ENCODE assay signal across 6 cellular contexts in the genomic region with DNA sequence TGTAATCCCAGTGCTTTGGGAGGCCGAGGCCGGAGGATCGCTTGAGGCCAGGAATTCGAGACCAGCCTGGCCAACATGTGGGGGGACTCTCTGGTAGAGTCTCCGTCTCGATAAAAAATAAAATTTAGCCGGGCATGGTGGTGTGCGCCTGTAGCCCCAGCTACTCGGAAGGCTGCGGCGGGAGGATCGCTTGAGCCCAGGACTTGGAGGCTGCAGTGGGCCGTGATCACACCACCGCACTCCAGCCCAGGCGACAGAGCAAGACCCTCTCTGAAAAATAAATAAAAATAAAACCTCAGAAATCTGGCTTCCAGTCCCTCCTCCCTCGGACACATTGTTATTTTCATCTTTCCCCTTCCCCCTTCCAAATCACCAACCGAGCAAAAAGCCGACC. TPM values are rescaled to one million over a fixed set of nuclear protein-coding genes. Genes with fewer than 3 reads are reported as not detected.
DNase-seq lines count a peak whose midpoint lies in the region.

No MANE protein-coding gene starts in this region.

- peak overlapping the region; percentile 99 for H3K9ac ChIP-seq in mesenchymal stem cell (ENCODE audit: low read length)

- H3K4ac ChIP-seq in mesenchymal stem cell (ENCODE audit: low read depth in 1 of 2, low read length in 2 of 2): peak overlapping the region in 1 of 2 experiments; percentile 65

- DNase-seq in NCI-H82 (lab: John Stamatoyannopoulos, UW) (peak; percentile 59), NCI-H82 treated with DMSO at 0.1 percent for 48 hours (lab: John Stamatoyannopoulos, UW; ENCODE audit: unreplicated experiment) (no peak), mesenchymal stem cell (no peak), A172 (ENCODE audit: low spot score) (no peak), OCI-M2 (lab: John Stamatoyannopoulos, UW; ENCODE audit: unreplicated experiment) (no peak)
- DNase-seq in activated effector memory CD4-positive, alpha-beta T cell treated with Interleukin-2 at 50 U/mL for 16 hours: peak; percentile 9

- no peaks in the 10 kb centered on the region for H3K27me3 ChIP-seq in mesenchymal stem cell (ENCODE audit: control insufficient read depth in 1 of 2, insufficient read depth in 1 of 2, low read length in 2 of 2)

- peaks cover 20% of the 10 kb centered on the region for H3K4me1 ChIP-seq in mesenchymal stem cell (ENCODE audit: control insufficient read depth, insufficient read depth, low read depth, low read length)

- H3K27ac ChIP-seq in mesenchymal stem cell (ENCODE audit: low read length, poor library complexity, severe bottlenecking): peak overlapping the region; percentile 88

- no peak overlapping the region for H2BK120ac ChIP-seq in mesenchymal stem cell (ENCODE audit: low read depth, low read length)

- peak overlapping the region in 1 of 2 experiments; percentile 42 for H3K18ac ChIP-seq in mesenchymal stem cell (ENCODE audit: low read depth in 1 of 2, low read length in 2 of 2)

- H2BK5ac ChIP-seq in mesenchymal stem cell (ENCODE audit: low read depth, low read length, poor library complexity, severe bottlenecking): no peak overlapping the region

- no peak overlapping the region for H2AFZ ChIP-seq in mesenchymal stem cell (ENCODE audit: low read depth, low read length)

- H3K79me1 ChIP-seq in mesenchymal stem cell (replicated peaks; ENCODE audit: low read length, poor library complexity, severe bottlenecking): peaks cover 33% of the 10 kb centered on the region

- peaks cover 50 to 54% of the 10 kb centered on the region in 2 experiments for H3K36me3 ChIP-seq in mesenchymal stem cell (ENCODE audit: control insufficient read depth in 1 of 2, insufficient read depth in 2 of 2, low read depth in 1 of 2, low read length in 2 of 2)

- H3K9me3 ChIP-seq in mesenchymal stem cell (ENCODE audit: control insufficient read depth, low read length): no peaks in the 10 kb centered on the region

- H3K4me3 ChIP-seq in mesenchymal stem cell (ENCODE audit: insufficient read depth in 1 of 2, low read depth in 1 of 2, low read length in 2 of 2): peak overlapping the region; percentile 75 to 97

- WGBS in mesenchymal stem cell: 5% methylated on average over 18 of the region's 18 CpGs

- no peak overlapping the region for H2BK12ac ChIP-seq in mesenchymal stem cell (ENCODE audit: low read length in 2 of 2)

- H3K14ac ChIP-seq in mesenchymal stem cell (ENCODE audit: low read length in 2 of 2): no peak overlapping the region

- H3K4me2 ChIP-seq in mesenchymal stem cell (ENCODE audit: low read length, poor library complexity, severe bottlenecking): peak overlapping the region; percentile 79

- H2BK15ac ChIP-seq in mesenchymal stem cell (ENCODE audit: low read depth, poor library complexity, severe bottlenecking): no peak overlapping the region

- H4K91ac ChIP-seq in mesenchymal stem cell (ENCODE audit: low read length): no peak overlapping the region

- H3K23ac ChIP-seq in mesenchymal stem cell (ENCODE audit: low read length in 2 of 2): no peak overlapping the region

- H4K8ac ChIP-seq in mesenchymal stem cell (ENCODE audit: low read length): no peak overlapping the region

- no peak overlapping the region for H2AK5ac ChIP-seq in mesenchymal stem cell (ENCODE audit: low read length, severe bottlenecking)

RNA-seq across cellular contexts. Expression of a gene that starts 0.3 kb away (rescaled TPM):
- polyA plus RNA-seq in mesenchymal stem cell (2013, experiment 1 of 2): 8.9 TPM
- polyA plus RNA-seq in mesenchymal stem cell (2013, experiment 2 of 2): 8.8 TPM
- 22.0 and 37.2 TPM in 2 replicates for total RNA-seq in A172 (2014; rRNA removed; shearing (Covaris generic))

RNA-seq across cellular contexts. Expression of a gene that starts 0.8 kb away (rescaled TPM):
- 14.6 TPM for polyA plus RNA-seq in mesenchymal stem cell (2013, experiment 1 of 2)
- 14.8 TPM for polyA plus RNA-seq in mesenchymal stem cell (2013, experiment 2 of 2)
- total RNA-seq in A172 (2014; rRNA removed; shearing (Covaris generic)): 15.8 and 22.5 TPM in 2 replicates

RNA-seq across cellular contexts. Expression of a gene that starts 16.3 kb away (rescaled TPM):
- polyA plus RNA-seq in mesenchymal stem cell (2013, experiment 1 of 2): 0.12 TPM
- 0.07 TPM for polyA plus RNA-seq in mesenchymal stem cell (2013, experiment 2 of 2)
- not detected in 2 replicates for total RNA-seq in A172 (2014; rRNA removed; shearing (Covaris generic))

RNA-seq across cellular contexts. Expression of a gene that starts 20.0 kb away (rescaled TPM):
- 0.17 TPM for polyA plus RNA-seq in mesenchymal stem cell (2013, experiment 1 of 2)
- 0.21 TPM for polyA plus RNA-seq in mesenchymal stem cell (2013, experiment 2 of 2)
- total RNA-seq in A172 (2014; rRNA removed; shearing (Covaris generic)): 0.38 TPM in 1 of 2 replicates, not detected in the other

RNA-seq across cellular contexts. Expression of a gene that starts 20.3 kb away (rescaled TPM):
- 21.2 TPM for polyA plus RNA-seq in mesenchymal stem cell (2013, experiment 1 of 2)
- 21.8 TPM for polyA plus RNA-seq in mesenchymal stem cell (2013, experiment 2 of 2)
- total RNA-seq in A172 (2014; rRNA removed; shearing (Covaris generic)): 53.9 and 57.1 TPM in 2 replicates

Comparison
In these comparisons a context has a peak if more than half of its experiments do, and no peak if none do; other contexts are left out.
1. DNase-seq: peak in NCI-H82 (single experiment) and activated effector memory CD4-positive, alpha-beta T cell treated with Interleukin-2 at 50 U/mL for 16 hours (single experiment); none in NCI-H82 treated with DMSO at 0.1 percent for 48 hours (single experiment), mesenchymal stem cell (single experiment), A172 (single experiment) and OCI-M2 (single experiment).